In genomic region chr13:24745516-24745860, GRCh38 we compare ENCODE assay signal across 19 cellular contexts. TPM values are rescaled to one million over a fixed set of nuclear protein-coding genes. Genes with fewer than 3 reads are reported as not detected.
"Had no signal": no experiment of that assay in that cellular context is flagged by ENCODE, and none has a peak within 500 bp of the region (broad histone marks: within the 10 kb centered on the region; RNA-seq: fewer than 3 reads in every experiment).

No MANE protein-coding gene starts in this region.

- H3K9me3 Mint-ChIP-seq: activated CD4-positive, alpha-beta T cell treated with anti-CD3 and anti-CD28 coated beads, Interleukin-2, amount 10 ng/mL, durations not matched to agents 24 days and 14 days; immature natural killer cell; stimulated activated naive B cell treated with anti-CD40 and anti-IgM and Interleukin-4, amounts not matched to agents 10 μg/mL and 1 μg/mL and 100 μg/mL, for 72 hours had no signal

- H3K4me3 ChIP-seq: adrenal gland, pancreas, SK-N-MC had no signal

- ATAC-seq: pancreas, sciatic nerve had no signal

- FAIRE-seq: pancreas had no signal

- DNase-seq: activated CD8-positive, alpha-beta memory T cell treated with anti-CD3 and anti-CD28 coated beads, Interleukin-2, amount 50 U/mL, for 48 hours; activated effector memory CD4-positive, alpha-beta T cell treated with Interleukin-2 at 50 U/mL for 16 hours; activated naive CD4-positive, alpha-beta T cell treated with anti-CD3 and anti-CD28 coated beads, Interleukin-2, amount 50 U/mL, for 16 hours; adrenal gland; hippocampal formation; immature natural killer cell; kidney glomerular epithelial cell; left ventricle myocardium inferior; stimulated activated naive B cell treated with anti-CD40 and anti-IgM and Interleukin-4, amounts not matched to agents 10 μg/mL and 1 μg/mL and 100 μg/mL, for 72 hours; T1000 had no signal

- H3K27ac Mint-ChIP-seq: activated CD4-positive, alpha-beta T cell treated with anti-CD3 and anti-CD28 coated beads, Interleukin-2, amount 10 ng/mL, durations not matched to agents 24 days and 14 days; immature natural killer cell; stimulated activated naive B cell treated with anti-CD40 and anti-IgM and Interleukin-4, amounts not matched to agents 10 μg/mL and 1 μg/mL and 100 μg/mL, for 72 hours had no signal

- H3K36me3 ChIP-seq: adrenal gland, left ventricle myocardium inferior, pancreas had no signal

- H3K4me1 ChIP-seq: adrenal gland, pancreas had no signal

- H3K36me3 Mint-ChIP-seq: immature natural killer cell; stimulated activated naive B cell treated with anti-CD40 and anti-IgM and Interleukin-4, amounts not matched to agents 10 μg/mL and 1 μg/mL and 100 μg/mL, for 72 hours had no signal

- H3K9me3 ChIP-seq: adrenal gland, left ventricle myocardium inferior, pancreas had no signal

- H3K27ac ChIP-seq: adrenal gland, epithelial cell of prostate, left ventricle myocardium inferior, pancreas, SK-N-MC had no signal

RNA-seq across cellular contexts. Expression of gene RNF17, which starts 18.5 kb away (rescaled TPM):
- total RNA-seq: activated CD4-positive, alpha-beta T cell treated with anti-CD3 and anti-CD28 coated beads, Interleukin-2, amount 10 ng/mL, durations not matched to agents 24 days and 14 days; adrenal gland; cardiac septum; dermis microvascular lymphatic vessel endothelial cell; left ventricle myocardium inferior; mononuclear cell; pancreas; sciatic nerve; urinary bladder had no signal
- polyA plus RNA-seq: adrenal gland, immature natural killer cell, pancreas had no signal
